8 cellular contexts compared by ENCODE assay signal in the genomic region with DNA sequence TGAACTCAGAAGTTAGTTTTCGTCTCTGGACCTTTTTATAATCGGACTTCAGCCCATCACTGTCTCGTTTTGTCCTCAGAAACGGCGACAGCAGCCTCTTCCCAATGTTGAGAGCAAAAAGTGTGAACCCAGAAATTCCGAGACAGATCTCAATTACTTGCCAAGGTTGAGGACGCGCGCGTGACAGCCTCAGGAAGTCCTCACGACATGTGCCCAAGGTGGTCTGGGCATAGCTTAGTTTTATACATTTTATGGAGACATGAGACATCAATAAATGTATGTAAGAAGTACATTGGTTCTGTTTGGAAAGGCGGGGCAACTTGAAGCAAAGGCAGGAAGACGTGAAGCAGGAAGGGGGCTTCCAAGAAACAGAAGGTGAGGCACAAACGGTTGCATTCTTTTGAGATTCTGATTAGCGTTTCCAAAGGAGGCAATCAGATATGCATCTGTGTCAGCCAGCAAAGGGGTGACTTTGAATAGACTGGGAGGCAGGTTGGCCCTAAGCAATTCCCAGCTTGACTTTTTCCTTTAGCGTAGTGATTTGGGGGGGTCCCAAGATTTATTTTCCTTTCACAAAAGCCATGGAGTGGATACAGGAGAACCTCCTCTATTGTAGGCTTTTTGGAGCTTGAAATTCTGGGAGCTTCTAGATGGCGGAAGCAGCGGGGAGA. TPM values are rescaled to one million over a fixed set of nuclear protein-coding genes. Genes with fewer than 3 reads are reported as not detected.
A peak's percentile ranks its signal among the peaks of the same experiment; 100 is the strongest.
DNase-seq lines count a peak whose midpoint lies in the region; ATAC-seq and TF ChIP-seq lines count a peak whose summit lies in the region.

No MANE protein-coding gene starts in this region.

- intact Hi-C loops in PC-3 (cut with micrococcal nuclease): loop anchor here (1.0 kb wide), 1 partner anchor 23 kb away; the partner anchor contains the start of gene ZNF764

- H3K4me1 ChIP-seq in BLaER1 treated with 17β-estradiol and CSF1 and Interleukin-3, amounts not matched to agents 10 nM and 100 nM: peaks cover 31 to 54% (median 47%) of the 10 kb centered on the region in 10 experiments
- peaks cover 15% of the 10 kb centered on the region for H3K4me1 ChIP-seq in PC-3 (ENCODE audit: insufficient read depth, low read length)

- H3K27ac ChIP-seq in BLaER1 treated with 17β-estradiol and CSF1 and Interleukin-3, amounts not matched to agents 10 nM and 100 nM: peak overlapping the region; percentile 88 to 97 (median 93)
- peak overlapping the region; percentile 64 for H3K27ac ChIP-seq in PC-3 (ENCODE audit: low read length)
- H3K27ac ChIP-seq in epithelial cell of prostate: peak overlapping the region; percentile 85
- peak overlapping the region; percentile 87 for H3K27ac ChIP-seq in neural cell (ENCODE audit: low read length)

- peak overlapping the region; percentile 83 to 97 (median 93) for H3K4me2 ChIP-seq in BLaER1 treated with 17β-estradiol and CSF1 and Interleukin-3, amounts not matched to agents 10 nM and 100 nM
- H3K4me2 ChIP-seq in PC-3 (ENCODE audit: low read length) (peak overlapping the region; percentile 97), neural cell (ENCODE audit: low read length) (peak overlapping the region; percentile 71)

- H3K79me2 ChIP-seq in PC-3 (ENCODE audit: low read length) (peaks cover 29% of the 10 kb centered on the region), neural cell (replicated peaks; ENCODE audit: insufficient read depth, low read length) (peaks cover 11% of the 10 kb centered on the region)

- peak; percentile 18 for ATAC-seq in GM21528 (IDR thresholded peaks at IDR 0.05; ENCODE audit: low FRiP score, unreplicated experiment)
- peak; percentile 4 for ATAC-seq in PC-3
- ATAC-seq in GM19023 (IDR thresholded peaks at IDR 0.05; ENCODE audit: unreplicated experiment): no peak
- ATAC-seq in HG02610 (IDR thresholded peaks at IDR 0.05; ENCODE audit: unreplicated experiment): no peak

- H3K9me3 ChIP-seq in BLaER1 treated with 17β-estradiol and CSF1 and Interleukin-3, amounts not matched to agents 10 nM and 100 nM (replicated peaks in 1 of 11): no peaks in the 10 kb centered on the region
- H3K9me3 ChIP-seq in PC-3 (ENCODE audit: low read length): no peaks in the 10 kb centered on the region
- no peaks in the 10 kb centered on the region for H3K9me3 ChIP-seq in neural cell (ENCODE audit: low read length)

- TF ChIP-seq RAD21 in neural cell (conservative IDR thresholded peaks at IDR 0.05): peak; percentile 50

- H3K9me2 ChIP-seq in PC-3 (replicated peaks; ENCODE audit: low read length) (no peaks in the 10 kb centered on the region), neural cell (ENCODE audit: insufficient read depth, low read length) (no peaks in the 10 kb centered on the region)

- peaks cover 20 to 34% (median 27%) of the 10 kb centered on the region in 11 experiments for H3K36me3 ChIP-seq in BLaER1 treated with 17β-estradiol and CSF1 and Interleukin-3, amounts not matched to agents 10 nM and 100 nM
- H3K36me3 ChIP-seq in PC-3 (ENCODE audit: low read depth, low read length) (no peaks in the 10 kb centered on the region), neural cell (ENCODE audit: insufficient read depth, low read length) (no peaks in the 10 kb centered on the region)

- TF ChIP-seq CTCF in PC-3 (conservative IDR thresholded peaks at IDR 0.05; ENCODE audit: low read depth, low read length) (no peak), neural cell (IDR thresholded peaks at IDR 0.05; ENCODE audit: poor library complexity, severe bottlenecking) (no peak)

- CTCF ChIA-PET in PC-3 (lab: Charles Lee): interaction anchor here (0.8 to 1.2 kb wide), 2 partner anchors 22 to 105 kb away, joined by 4 to 8 read pairs; partner anchors contain the start of gene DCTPP1

- H3K4me3 ChIP-seq in BLaER1 treated with 17β-estradiol and CSF1 and Interleukin-3, amounts not matched to agents 10 nM and 100 nM: peak overlapping the region; percentile 65 to 89 (median 75)
- H3K4me3 ChIP-seq in PC-3 (ENCODE audit: low read length): peak overlapping the region; percentile 73
- peak overlapping the region; percentile 78 for H3K4me3 ChIP-seq in neural cell (ENCODE audit: low read length)

- TF ChIP-seq EP300 in neural cell (conservative IDR thresholded peaks at IDR 0.05; ENCODE audit: poor library complexity, severe bottlenecking): no peak

- H2AFZ ChIP-seq in PC-3 (ENCODE audit: low read length) (peak overlapping the region; percentile 91), neural cell (ENCODE audit: low read depth, low read length) (peak overlapping the region; percentile 89)

- BruUV-seq in PC-3 (replicated peaks; lab: Mats Ljungman, UMichigan): TSS peak; percentile 95

- peak overlapping the region; percentile 84 to 97 (median 92) for H3K9ac ChIP-seq in BLaER1 treated with 17β-estradiol and CSF1 and Interleukin-3, amounts not matched to agents 10 nM and 100 nM
- H3K9ac ChIP-seq in PC-3 (ENCODE audit: low read length) (peak overlapping the region; percentile 95), neural cell (ENCODE audit: low read length) (peak overlapping the region; percentile 86)

- no peaks in the 10 kb centered on the region for H3K27me3 ChIP-seq in BLaER1 treated with 17β-estradiol and CSF1 and Interleukin-3, amounts not matched to agents 10 nM and 100 nM
- no peaks in the 10 kb centered on the region for H3K27me3 ChIP-seq in PC-3 (ENCODE audit: low read length)
- H3K27me3 ChIP-seq in neural cell (ENCODE audit: insufficient read depth, low read depth, low read length): no peaks in the 10 kb centered on the region

- H4K20me1 ChIP-seq in BLaER1 treated with 17β-estradiol and CSF1 and Interleukin-3, amounts not matched to agents 10 nM and 100 nM: no peaks in the 10 kb centered on the region
- H4K20me1 ChIP-seq in PC-3 (ENCODE audit: low read length) (no peaks in the 10 kb centered on the region), neural cell (ENCODE audit: insufficient read depth) (no peaks in the 10 kb centered on the region)

- DNase-seq in PC-3 (peak; percentile 19), epithelial cell of prostate (ENCODE audit: low read depth, low spot score) (no peak), NCI-H2081 treated with DMSO at 0.1 percent for 48 hours (lab: John Stamatoyannopoulos, UW) (no peak)

- H3F3A ChIP-seq in PC-3 (ENCODE audit: low read length, unreplicated experiment): no peaks in the 10 kb centered on the region
- H3F3A ChIP-seq in neural cell (ENCODE audit: insufficient read depth, low read length, poor library complexity, severe bottlenecking): peaks cover 6% of the 10 kb centered on the region

- POLR2A ChIA-PET in PC-3 (lab: Charles Lee; ENCODE audit: unreplicated experiment): interaction anchor here (0.7 to 0.8 kb wide), 2 partner anchors 36 to 526 kb away, joined by 4 read pairs; no protein-coding TSS in a partner anchor

TF ChIP-seq in neural cell, 6 proteins besides CTCF, POLR2A, EP300 and RAD21:
- TF ChIP-seq TAF1 (IDR thresholded peaks at IDR 0.05; ENCODE audit: low read depth) (peak; percentile 34), EZH2 (IDR thresholded peaks at IDR 0.05; ENCODE audit: borderline replicate concordance, insufficient read depth, low read length, poor library complexity, severe bottlenecking) (no peak), REST (IDR thresholded peaks at IDR 0.05; ENCODE audit: borderline replicate concordance) (no peak), SMC3 (conservative IDR thresholded peaks at IDR 0.05; ENCODE audit: poor library complexity) (peak; percentile 60), POLR2AphosphoS5 (IDR thresholded peaks at IDR 0.05) (no peak), MXI1 (conservative IDR thresholded peaks at IDR 0.05; ENCODE audit: poor library complexity, severe bottlenecking) (peak; percentile 94)

RNA-seq across cellular contexts. Expression of gene ZNF747, which starts 0.6 kb away (rescaled TPM):
- total RNA-seq in PC-3 (2014; rRNA removed): 7.9 and 8.9 TPM in 2 replicates
- 5.7 and 8.4 TPM in 2 replicates for polyA plus RNA-seq in neural cell
- 8.8 and 10.2 TPM in 2 replicates for polyA minus RNA-seq in neural cell

RNA-seq across cellular contexts. Expression of gene ZNF768, which starts 8.9 kb away (rescaled TPM):
- 31.2 and 46.7 TPM in 2 replicates for total RNA-seq in PC-3 (2014; rRNA removed)
- polyA plus RNA-seq in neural cell: 54.4 and 56.5 TPM in 2 replicates
- polyA minus RNA-seq in neural cell: 48.6 and 59.9 TPM in 2 replicates

RNA-seq across cellular contexts. Expression of gene ZNF764, which starts 22.9 kb away (rescaled TPM):
- 8.1 and 12.8 TPM in 2 replicates for total RNA-seq in PC-3 (2014; rRNA removed)
- polyA plus RNA-seq in neural cell: 10.5 and 14.9 TPM in 2 replicates
- polyA minus RNA-seq in neural cell: 26.3 and 28.1 TPM in 2 replicates

RNA-seq across cellular contexts. Expression of gene ZNF688, which starts 36.3 kb away (rescaled TPM):
- 5.5 and 14.3 TPM in 2 replicates for total RNA-seq in PC-3 (2014; rRNA removed)
- polyA plus RNA-seq in neural cell: 26.9 and 28.4 TPM in 2 replicates
- 12.4 and 13.8 TPM in 2 replicates for polyA minus RNA-seq in neural cell

RNA-seq across cellular contexts. Expression of gene ZNF785, which starts 50.3 kb away (rescaled TPM):
- total RNA-seq in PC-3 (2014; rRNA removed): 4.9 and 5.0 TPM in 2 replicates
- polyA plus RNA-seq in neural cell: 26.4 and 44.1 TPM in 2 replicates
- polyA minus RNA-seq in neural cell: 39.5 and 44.6 TPM in 2 replicates

Comparison
In these comparisons a context has a peak if more than half of its experiments do, and no peak if none do; other contexts are left out.
1. ATAC-seq: peak in GM21528 (single experiment) and PC-3 (single experiment); none in GM19023 (single experiment) and HG02610 (single experiment).
2. Peak in every context shown above with its lines, with median percentiles within 50 percentile points of each other: H3K27ac ChIP-seq, H3K4me2 ChIP-seq, H3K4me3 ChIP-seq and H3K9ac ChIP-seq.